8 cellular contexts compared by ENCODE assay signal in the genomic region with DNA sequence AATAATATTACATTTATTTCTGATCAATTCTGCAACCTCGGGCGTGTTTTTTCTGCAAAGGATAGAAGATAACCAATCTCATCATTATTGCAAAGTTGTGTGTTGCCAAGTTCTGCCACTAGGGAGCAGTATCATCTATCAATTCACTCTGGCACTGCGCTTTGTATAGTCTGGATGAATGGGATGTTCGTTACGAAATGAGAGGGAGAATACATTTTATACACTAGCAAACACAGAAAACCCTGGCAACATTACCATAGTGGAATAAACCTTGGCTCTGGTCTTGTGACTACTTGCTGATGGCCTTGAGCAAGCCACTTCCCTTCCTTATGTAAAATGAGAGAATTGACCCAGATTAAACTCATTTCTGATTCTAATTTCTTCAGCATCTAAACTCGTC.
A peak's percentile ranks its signal among the peaks of the same experiment; 100 is the strongest.
DNase-seq lines count a peak whose midpoint lies in the region; ATAC-seq and TF ChIP-seq lines count a peak whose summit lies in the region.

No MANE protein-coding gene starts in this region.

- H3K4me3 ChIP-seq in Peyer's patch (no peak overlapping the region), cardiac muscle cell (no peak overlapping the region)

- TF ChIP-seq POLR2A in Peyer's patch (IDR thresholded peaks at IDR 0.05) = no peak

- H3K36me3 ChIP-seq in Peyer's patch (no peaks in the 10 kb centered on the region), cardiac muscle cell (no peaks in the 10 kb centered on the region)

- H3K9me3 ChIP-seq in Peyer's patch = no peaks in the 10 kb centered on the region
- no peaks in the 10 kb centered on the region for H3K9me3 ChIP-seq in cardiac muscle cell (ENCODE audit: low read depth)

- ATAC-seq in GM21576 (IDR thresholded peaks at IDR 0.05; ENCODE audit: unreplicated experiment) (peak; percentile 80), HG03108 (IDR thresholded peaks at IDR 0.05; ENCODE audit: unreplicated experiment) (no peak)

- DNase-seq in EH (ENCODE audit: low read depth) (peak; percentile 54), KG1 (lab: John Stamatoyannopoulos, UW) (peak; percentile 14), Peyer's patch (peak in 2 of 3 donors; percentile 57 to 73), cardiac muscle cell (ENCODE audit: low read depth in 1 of 2, low spot score in 1 of 2) (peak; percentile 69 to 84), putamen (ENCODE audit: low spot score) (peak; percentile 47)
- peak; percentile 6 for DNase-seq in activated naive CD8-positive, alpha-beta T cell treated with anti-CD3 and anti-CD28 coated beads, Interleukin-2, amount 50 U/mL, for 16 hours (ENCODE audit: low read depth, low spot score)

- TF ChIP-seq CTCF in Peyer's patch (IDR thresholded peaks at IDR 0.05) = peak; percentile 52 to 84 (median 78)
- peak; percentile 83 for TF ChIP-seq CTCF in cardiac muscle cell (IDR thresholded peaks at IDR 0.05; ENCODE audit: low read depth, low read length)

- no peak overlapping the region for H3K27ac ChIP-seq in Peyer's patch
- H3K27ac ChIP-seq in cardiac muscle cell = no peak overlapping the region

- H3K4me1 ChIP-seq in Peyer's patch (no peaks in the 10 kb centered on the region), cardiac muscle cell (ENCODE audit: low read depth) (no peaks in the 10 kb centered on the region)

- H3K27me3 ChIP-seq in Peyer's patch (no peaks in the 10 kb centered on the region), cardiac muscle cell (no peaks in the 10 kb centered on the region)

Comparison
In these comparisons a context has a peak if more than half of its experiments do, and no peak if none do; other contexts are left out.
1. DNase-seq: peak in every context shown above with its lines; median percentile 76 in cardiac muscle cell; 65 in Peyer's patch; 54 in EH; 47 in putamen; 14 in KG1; 6 in activated naive CD8-positive, alpha-beta T cell treated with anti-CD3 and anti-CD28 coated beads, Interleukin-2, amount 50 U/mL, for 16 hours.